Comparison of ENCODE assay signal across 25 cellular contexts in the genomic region with DNA sequence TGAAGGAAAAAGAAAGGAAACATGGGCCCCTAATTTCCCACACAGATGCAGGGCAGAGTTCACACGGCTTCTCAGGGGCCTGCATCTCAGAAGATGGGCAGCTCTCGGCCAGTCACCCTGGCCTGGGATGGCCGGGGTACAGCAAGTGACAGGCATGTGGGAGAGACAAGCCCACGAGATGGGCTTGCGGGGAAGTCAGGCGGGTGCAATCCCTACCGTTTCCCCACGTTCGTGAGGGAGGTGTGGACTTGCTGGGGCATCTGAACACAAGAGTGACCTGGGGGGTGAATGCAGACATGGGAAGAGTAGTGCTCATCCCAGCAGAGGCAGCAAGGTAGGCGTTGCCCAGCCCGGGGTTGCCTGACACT.
"Had no signal": no experiment of that assay in that cellular context is flagged by ENCODE, and none has a peak within 500 bp of the region (broad histone marks: within the 10 kb centered on the region; RNA-seq: fewer than 3 reads in every experiment).

No MANE protein-coding gene starts in this region.

- H3K4me3 ChIP-seq: MG63, SJSA1, SK-N-MC had no signal

- FAIRE-seq: HepG2, RCC 7860 had no signal

- H3K36me3 ChIP-seq: MG63, SJSA1 had no signal

- H3K27me3 ChIP-seq: MG63, SJSA1 had no signal

- ATAC-seq: HepG2 had no signal

- DNase-seq: IMR-90, Karpas-422, KG1, MG63, NCI-H1092, NCI-H1105 treated with DMSO at 0.1 percent for 48 hours, NCI-H1417 treated with DMSO at 0.1 percent for 48 hours, NCI-H146, NCI-H1694 treated with DMSO at 0.1 percent for 48 hours, NCI-H1930, NCI-H2081, NCI-H2107, NCI-H2227 treated with DMSO at 0.1 percent for 48 hours, NCI-H446, NCI-H510A, NCI-H524 treated with DMSO at 0.1 percent for 48 hours, NCI-H69, NCI-H774, Right ventricle myocardium superior, RPMI8226, SIG-M5 had no signal
